In genomic region chr1:118914379-118915161, GRCh38 we compare ENCODE assay signal across 15 cellular contexts.
DNase-seq lines count a peak whose midpoint lies in the region; ATAC-seq and TF ChIP-seq lines count a peak whose summit lies in the region.
"Had no signal": no experiment of that assay in that cellular context is flagged by ENCODE, and none has a peak within 500 bp of the region (broad histone marks: within the 10 kb centered on the region; RNA-seq: fewer than 3 reads in every experiment).

No MANE protein-coding gene starts in this region.

- in situ Hi-C loops in transverse colon (cut with MboI; ENCODE audit: low pct_ligation_motif_present in 1 of 4, low pct_unique_long_range_greater_than_20kb in 1 of 4, low sequenced_read_pairs in 3 of 4) = no loop called here

- H2AFZ ChIP-seq in hepatocyte = no peak overlapping the region

- ATAC-seq in GM18511 (IDR thresholded peaks at IDR 0.05; ENCODE audit: unreplicated experiment) (peak; percentile 64), GM21447 (IDR thresholded peaks at IDR 0.05; ENCODE audit: unreplicated experiment) (peak; percentile 52), HG03175 (IDR thresholded peaks at IDR 0.05; ENCODE audit: unreplicated experiment) (peak; percentile 65), GM21360 (IDR thresholded peaks at IDR 0.05; ENCODE audit: unreplicated experiment) (no peak)
- ATAC-seq: stimulated activated memory B cell treated with anti-CD40 and anti-IgM and Interleukin-4, amounts not matched to agents 10 μg/mL and 1 μg/mL and 100 μg/mL, for 72 hours had no signal

- H4K20me1 ChIP-seq in hepatocyte (ENCODE audit: insufficient read depth, poor library complexity, severe bottlenecking) = no peaks in the 10 kb centered on the region

- H3K4me2 ChIP-seq in hepatocyte = peak overlapping the region; percentile 41

- H3K9me3 ChIP-seq in hepatocyte (ENCODE audit: low read depth) (no peaks in the 10 kb centered on the region), transverse colon (no peaks in the 10 kb centered on the region)
- H3K9me3 ChIP-seq: Peyer's patch had no signal

- H3K79me2 ChIP-seq in hepatocyte = no peaks in the 10 kb centered on the region

- no peak for TF ChIP-seq EP300 in transverse colon (IDR thresholded peaks at IDR 0.05; ENCODE audit: low read depth)

- TF ChIP-seq CTCF in hepatocyte (IDR thresholded peaks at IDR 0.05; ENCODE audit: poor library complexity) (no peak), transverse colon (IDR thresholded peaks at IDR 0.05) (no peak)

- no peaks in the 10 kb centered on the region for H3K36me3 ChIP-seq in hepatocyte (replicated peaks; ENCODE audit: insufficient read depth, low read depth)
- no peaks in the 10 kb centered on the region for H3K36me3 ChIP-seq in transverse colon
- H3K36me3 ChIP-seq: Peyer's patch had no signal

- no peak for TF ChIP-seq POLR2A in transverse colon (IDR thresholded peaks at IDR 0.05)

- DNase-seq in hepatocyte (ENCODE audit: low spot score) (peak; percentile 40), transverse colon (no peak), NCI-H446 (lab: John Stamatoyannopoulos, UW) (no peak)
- no peak for DNase-seq in stimulated activated CD4-positive, alpha-beta T cell treated with anti-CD3 and anti-CD28 coated beads, Interleukin-15, amount 100 ng/mL, for 24 hours
- DNase-seq: activated naive CD4-positive, alpha-beta T cell; AML-193; hypothalamus; Karpas-422; mesendoderm; Peyer's patch had no signal

- H3K27ac ChIP-seq in hepatocyte = peak overlapping the region; percentile 72
- no peak overlapping the region for H3K27ac ChIP-seq in transverse colon
- H3K27ac ChIP-seq: Peyer's patch had no signal

- H3K4me3 ChIP-seq in hepatocyte (no peak overlapping the region), transverse colon (no peak overlapping the region)
- H3K4me3 ChIP-seq: Peyer's patch had no signal

- WGBS in hepatocyte (ENCODE audit: low lambda C conversion rate, missing lambda C conversion rate) = 46% methylated on average over 2 of the region's 2 CpGs
- WGBS in transverse colon (ENCODE audit: low coverage in 1 of 2), 2 donors = 33 to 51% methylated on average over 2 of the region's 2 CpGs

- H3K4me1 ChIP-seq in hepatocyte (ENCODE audit: insufficient read depth) (peaks cover 3% of the 10 kb centered on the region), transverse colon (no peaks in the 10 kb centered on the region)
- H3K4me1 ChIP-seq: Peyer's patch had no signal

- H3K9me2 ChIP-seq in hepatocyte (replicated peaks; ENCODE audit: insufficient read depth) = no peaks in the 10 kb centered on the region

- no peaks in the 10 kb centered on the region for H3K27me3 ChIP-seq in hepatocyte
- no peaks in the 10 kb centered on the region for H3K27me3 ChIP-seq in transverse colon
- H3K27me3 ChIP-seq: Peyer's patch had no signal

- intact Hi-C loops in transverse colon (cut with DNase I; ENCODE audit: low total_unique reads) = no loop called here
